Comparison of ENCODE assay signal across 10 cellular contexts in the genomic region with DNA sequence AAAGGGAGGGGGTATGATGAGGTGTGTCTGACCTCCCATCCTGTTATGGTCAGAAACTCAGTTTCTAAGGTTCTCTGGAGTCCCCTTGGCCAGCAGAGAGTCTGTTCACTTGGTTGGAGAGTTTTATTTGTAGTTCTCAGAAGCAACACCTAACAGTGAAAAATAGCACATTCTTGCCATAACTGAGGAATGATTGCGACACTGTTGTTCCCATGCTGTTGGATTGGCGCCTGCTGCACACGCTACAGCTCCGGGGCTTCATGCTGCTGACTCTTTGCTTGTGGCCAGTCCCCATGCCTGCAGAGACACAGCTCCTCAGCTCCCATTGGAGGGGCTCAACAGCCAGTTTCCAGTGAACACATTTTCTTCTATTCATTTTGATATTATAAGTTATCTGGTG. TPM values are rescaled to one million over a fixed set of nuclear protein-coding genes. Genes with fewer than 3 reads are reported as not detected.
A peak's percentile ranks its signal among the peaks of the same experiment; 100 is the strongest.
DNase-seq lines count a peak whose midpoint lies in the region; ATAC-seq and TF ChIP-seq lines count a peak whose summit lies in the region.
"Had no signal": no experiment of that assay in that cellular context is flagged by ENCODE, and none has a peak within 500 bp of the region (broad histone marks: within the 10 kb centered on the region; RNA-seq: fewer than 3 reads in every experiment).

No MANE protein-coding gene starts in this region.

- ATAC-seq in RWPE2 (ENCODE audit: low read depth) (peak; percentile 79), foreskin keratinocyte (peak; percentile 48), GM18517 (IDR thresholded peaks at IDR 0.05; ENCODE audit: unreplicated experiment) (no peak), GM21576 (IDR thresholded peaks at IDR 0.05; ENCODE audit: unreplicated experiment) (no peak), HG02884 (IDR thresholded peaks at IDR 0.05; ENCODE audit: unreplicated experiment) (no peak)

- H3K27ac ChIP-seq in RWPE2 (ENCODE audit: poor library complexity, severe bottlenecking): no peak overlapping the region
- no peak overlapping the region for H3K27ac ChIP-seq in foreskin keratinocyte
- no peak overlapping the region for H3K27ac ChIP-seq in ovary

- TF ChIP-seq CTCF in AG10803 (conservative IDR thresholded peaks at IDR 0.05; ENCODE audit: low read length): no peak
- no peak for TF ChIP-seq CTCF in RWPE2 (IDR thresholded peaks at IDR 0.05; ENCODE audit: poor library complexity, severe bottlenecking)
- no peak for TF ChIP-seq CTCF in foreskin keratinocyte (conservative IDR thresholded peaks at IDR 0.05)
- no peak for TF ChIP-seq CTCF in ovary (IDR thresholded peaks at IDR 0.05)
- no peak for TF ChIP-seq CTCF in GM13976 (IDR thresholded peaks at IDR 0.05; ENCODE audit: borderline replicate concordance, control extremely low read depth, extremely low read depth, insufficient read depth, missing control alignments)

- H3K9me3 ChIP-seq in RWPE2 (ENCODE audit: severe bottlenecking): no peaks in the 10 kb centered on the region
- no peaks in the 10 kb centered on the region for H3K9me3 ChIP-seq in ovary
- H3K9me3 ChIP-seq: HAP-1 had no signal

- in situ Hi-C loops in GM13976 (cut with MboI; ENCODE audit: low sequenced_read_pairs, unreplicated experiment): no loop called here

- no peak overlapping the region for H3K4me3 ChIP-seq in AG10803 (ENCODE audit: low read length)
- H3K4me3 ChIP-seq in RWPE2 (ENCODE audit: severe bottlenecking): no peak overlapping the region
- H3K4me3 ChIP-seq in ovary: no peak overlapping the region
- H3K4me3 ChIP-seq: HAP-1 had no signal

- H3K4me1 ChIP-seq in RWPE2 (ENCODE audit: insufficient read depth, poor library complexity, severe bottlenecking): peaks cover 4% of the 10 kb centered on the region
- no peaks in the 10 kb centered on the region for H3K4me1 ChIP-seq in foreskin keratinocyte
- peaks cover 2% of the 10 kb centered on the region for H3K4me1 ChIP-seq in ovary (ENCODE audit: insufficient read depth)
- H3K4me1 ChIP-seq: HAP-1 had no signal

- 18 to 41% (median 31%) methylated on average over 4 of the region's 4 CpGs for WGBS in ovary, 3 donors

- no peaks in the 10 kb centered on the region for H3K36me3 ChIP-seq in RWPE2 (ENCODE audit: low read depth)
- H3K36me3 ChIP-seq in ovary: no peaks in the 10 kb centered on the region

- no peak for TF ChIP-seq POLR2A in ovary (IDR thresholded peaks at IDR 0.05)

- TF ChIP-seq EP300 in ovary (IDR thresholded peaks at IDR 0.05): no peak

- DNase-seq in AG10803 (ENCODE audit: low read depth) (peak; percentile 90), RWPE2 (ENCODE audit: low spot score) (no peak), foreskin keratinocyte (peak; percentile 32 to 55), ovary (peak in 4 of 5 donors; percentile 29 to 66 (median 43)), GM13976 (ENCODE audit: low spot score) (no peak)
- DNase-seq: NCI-H524 treated with DMSO at 0.1 percent for 48 hours had no signal

- intact Hi-C loops in ovary (cut with DNase I): no loop called here

- no peaks in the 10 kb centered on the region for H3K27me3 ChIP-seq in RWPE2 (ENCODE audit: insufficient read depth, poor library complexity, severe bottlenecking)
- H3K27me3 ChIP-seq in foreskin keratinocyte: no peaks in the 10 kb centered on the region
- no peaks in the 10 kb centered on the region for H3K27me3 ChIP-seq in ovary

RNA-seq across cellular contexts. Expression of gene TPGS2, which starts 42.1 kb away (rescaled TPM):
- total RNA-seq in foreskin keratinocyte: 113 and 118 TPM in 2 replicates
- 124 and 143 TPM in 2 replicates for polyA plus RNA-seq in foreskin keratinocyte
- 100 to 1,000 TPM in 1 of 7 donors, 10 to 100 TPM in 6; 55.9 to 110 (median 74.1) TPM for total RNA-seq in ovary
- 100 to 1,000 TPM in 1 of 2 donors, 10 to 100 TPM in 1; 68.5 to 122 TPM for polyA plus RNA-seq in ovary

RNA-seq across cellular contexts. Expression of gene KIAA1328, which starts 42.2 kb away (rescaled TPM):
- total RNA-seq in foreskin keratinocyte: 4.7 and 4.9 TPM in 2 replicates
- polyA plus RNA-seq in foreskin keratinocyte: 1.9 and 2.1 TPM in 2 replicates
- total RNA-seq in ovary: 10 to 100 TPM; 16.7 to 38.3 (median 22.7) TPM
- 10 to 100 TPM in 1 of 2 donors, 1 to 10 TPM in 1; 6.7 to 10.0 TPM for polyA plus RNA-seq in ovary

Comparison
In these comparisons a context has a peak if more than half of its experiments do, and no peak if none do; other contexts are left out.
1. DNase-seq: peak in AG10803 (single experiment), foreskin keratinocyte (2 of 2) and ovary (4 of 5); none in RWPE2 (single experiment) and GM13976 (single experiment).
2. ATAC-seq: peak in RWPE2 (single experiment) and foreskin keratinocyte (single experiment); none in GM18517 (single experiment), GM21576 (single experiment) and HG02884 (single experiment).